22 cellular contexts compared by ENCODE assay signal in the genomic region with DNA sequence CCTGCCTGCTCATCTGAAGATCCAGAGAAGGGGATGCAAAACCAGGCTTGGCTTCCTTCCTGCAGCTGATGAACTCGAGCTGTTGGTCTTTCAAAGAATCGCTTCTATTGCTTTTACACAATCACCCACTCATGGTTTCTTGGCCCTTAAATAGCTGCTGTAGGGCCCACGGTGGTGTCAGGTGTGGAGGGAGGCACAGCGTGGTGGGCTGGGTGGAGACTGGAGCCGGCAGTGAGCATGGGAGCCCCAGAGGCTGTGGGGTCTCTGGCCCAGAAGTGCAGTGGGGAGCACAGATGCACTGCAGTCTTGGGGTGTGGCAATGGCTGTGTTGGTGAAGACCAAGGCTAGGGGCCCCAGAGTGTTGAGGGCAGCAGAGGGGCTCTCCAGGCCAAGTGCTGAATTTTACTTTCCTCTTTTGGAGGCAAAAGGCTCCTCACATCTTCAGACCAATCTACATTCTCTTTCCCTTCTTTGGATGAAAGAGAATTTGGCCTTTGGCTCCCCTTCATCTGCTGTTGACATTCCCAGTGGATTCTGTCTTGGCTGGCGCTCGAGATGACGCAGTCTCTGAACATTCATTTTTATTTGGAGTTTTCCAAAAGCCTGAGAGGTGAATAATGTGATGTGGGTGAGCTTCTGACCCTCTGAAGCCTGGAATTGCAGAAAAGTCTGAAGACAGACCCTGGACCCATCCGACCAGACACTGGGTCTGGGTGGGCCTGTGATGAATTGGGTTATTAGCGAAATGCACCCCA.
DNase-seq lines count a peak whose midpoint lies in the region; ATAC-seq and TF ChIP-seq lines count a peak whose summit lies in the region.
"Had no signal": no experiment of that assay in that cellular context is flagged by ENCODE, and none has a peak within 500 bp of the region (broad histone marks: within the 10 kb centered on the region; RNA-seq: fewer than 3 reads in every experiment).

No MANE protein-coding gene starts in this region.

- H2AFZ ChIP-seq in neuronal stem cell (ENCODE audit: low read length): no peak overlapping the region
- H2AFZ ChIP-seq: parathyroid adenoma had no signal

- H3K9ac ChIP-seq in neuronal stem cell (ENCODE audit: low read depth, low read length, poor library complexity): no peak overlapping the region
- H3K9ac ChIP-seq: parathyroid adenoma had no signal

- no peak overlapping the region for H2BK12ac ChIP-seq in neuronal stem cell (ENCODE audit: low read length)

- H2BK5ac ChIP-seq in neuronal stem cell (ENCODE audit: low read length): no peak overlapping the region

- intact Hi-C loops in left cardiac atrium (cut with DNase I) (no loop called here), psoas muscle (cut with DNase I) (no loop called here), vagina (cut with DNase I) (no loop called here), dorsolateral prefrontal cortex (cut with DNase I) (no loop called here), A673 (cut with micrococcal nuclease; ENCODE audit: unreplicated experiment) (no loop called here)

- H3K27me3 ChIP-seq in psoas muscle (ENCODE audit: insufficient read depth in 3 of 3, low read length in 2 of 3) (no peaks in the 10 kb centered on the region), vagina (no peaks in the 10 kb centered on the region), neuronal stem cell (ENCODE audit: control insufficient read depth in 3 of 3, insufficient read depth in 3 of 3, low read depth in 1 of 3, low read length in 3 of 3) (no peaks in the 10 kb centered on the region), dorsolateral prefrontal cortex (no peaks in the 10 kb centered on the region), A673 (replicated peaks; ENCODE audit: insufficient read depth, low read depth, low read length, poor library complexity) (peaks cover 29% of the 10 kb centered on the region)

- no peak overlapping the region for H4K8ac ChIP-seq in neuronal stem cell (ENCODE audit: low read depth, low read length)

- no peak overlapping the region for H3K18ac ChIP-seq in neuronal stem cell (ENCODE audit: low read length)

- H2AK5ac ChIP-seq in neuronal stem cell (ENCODE audit: low read depth, low read length): no peak overlapping the region

- H3K36me3 ChIP-seq in psoas muscle (ENCODE audit: insufficient read depth in 1 of 2, low read depth in 1 of 2): no peaks in the 10 kb centered on the region
- H3K36me3 ChIP-seq in vagina: no peaks in the 10 kb centered on the region
- H3K36me3 ChIP-seq in neuronal stem cell (replicated peaks in 1 of 2; ENCODE audit: control insufficient read depth in 2 of 2, insufficient read depth in 2 of 2, low read length in 2 of 2): no peaks in the 10 kb centered on the region
- H3K36me3 ChIP-seq in A673 (ENCODE audit: insufficient read depth, low read length, poor library complexity, severe bottlenecking): no peaks in the 10 kb centered on the region

- H3K4ac ChIP-seq in neuronal stem cell (ENCODE audit: low read length): no peak overlapping the region

- H3K23ac ChIP-seq in neuronal stem cell (ENCODE audit: low read depth, low read length, poor library complexity): no peak overlapping the region

- H3K14ac ChIP-seq in neuronal stem cell (ENCODE audit: low read length): no peak overlapping the region

- H3K4me1 Mint-ChIP-seq in endothelial cell (ENCODE audit: unreplicated experiment): peaks cover 35% of the 10 kb centered on the region

- no TSS peak for BruUV-seq in A673 (replicated peaks; lab: Mats Ljungman, UMichigan)

- H3K9me3 ChIP-seq in psoas muscle (no peaks in the 10 kb centered on the region), vagina (no peaks in the 10 kb centered on the region), neuronal stem cell (replicated peaks in 1 of 2; ENCODE audit: control insufficient read depth in 2 of 2, insufficient read depth in 1 of 2, low read depth in 1 of 2, low read length in 2 of 2) (peaks cover 0 to under 1% of the 10 kb centered on the region in 2 donors), A673 (ENCODE audit: low read depth, low read length, poor library complexity, severe bottlenecking) (no peaks in the 10 kb centered on the region)

- no peak for TF ChIP-seq POLR2A in vagina (IDR thresholded peaks at IDR 0.05)

- 74 to 79% (median 74%) methylated on average over 10 of the region's 10 CpGs for WGBS in psoas muscle, 3 donors
- WGBS in neuronal stem cell (ENCODE audit: extremely low coverage in 2 of 2, insufficient read length in 2 of 2, insufficient replicate concordance in 1 of 2), 2 donors: no CpG with 5 or more reads among the region's 10 CpGs

- H3K4me1 ChIP-seq in psoas muscle (no peaks in the 10 kb centered on the region), vagina (peaks cover 4% of the 10 kb centered on the region), neuronal stem cell (ENCODE audit: control insufficient read depth in 2 of 2, insufficient read depth in 1 of 2, low read depth in 1 of 2, low read length in 2 of 2) (peaks cover 2 to 7% of the 10 kb centered on the region in 2 donors), A673 (ENCODE audit: insufficient read depth, low read length, poor library complexity, severe bottlenecking) (no peaks in the 10 kb centered on the region)
- H3K4me1 ChIP-seq: parathyroid adenoma had no signal

- CTCF ChIA-PET in A673 (lab: Charles Lee): no interaction called here

- no peak overlapping the region for H3K4me3 Mint-ChIP-seq in endothelial cell (ENCODE audit: unreplicated experiment)
- H3K4me3 Mint-ChIP-seq: activated naive CD4-positive, alpha-beta T cell treated with anti-CD3 and anti-CD28 coated beads for 36 hours; activated T-cell treated with anti-CD3 and anti-CD28 coated beads, Interleukin-2, amount 50 U/mL, for 4 hours; CD4-positive, alpha-beta T cell; T-helper 1 cell treated with Interleukin-12 subunit alpha and Interleukin-12 subunit beta and Interleukin-4 antibody, amounts not matched to agents 30 μg/mL and 1 μg/mL, for 36 hours had no signal

- H3K36me3 Mint-ChIP-seq in endothelial cell (ENCODE audit: low read depth, unreplicated experiment): peaks cover 30% of the 10 kb centered on the region

- peak overlapping the region; percentile 7 for H3K27ac Mint-ChIP-seq in endothelial cell (ENCODE audit: unreplicated experiment)
- H3K27ac Mint-ChIP-seq: activated naive CD4-positive, alpha-beta T cell treated with anti-CD3 and anti-CD28 coated beads for 36 hours; CD4-positive, alpha-beta T cell; IgD-negative memory B cell; T-helper 1 cell treated with Interleukin-12 subunit alpha and Interleukin-12 subunit beta and Interleukin-4 antibody, amounts not matched to agents 30 μg/mL and 1 μg/mL, for 36 hours had no signal

- peaks cover 17% of the 10 kb centered on the region for H3K27me3 Mint-ChIP-seq in endothelial cell (ENCODE audit: unreplicated experiment)

- no peak overlapping the region for H3K4me2 ChIP-seq in neuronal stem cell (ENCODE audit: insufficient read depth, low read length, poor library complexity, severe bottlenecking)

- TF ChIP-seq CTCF in endothelial cell (IDR thresholded peaks at IDR 0.05; ENCODE audit: unreplicated experiment) (no peak), psoas muscle (IDR thresholded peaks at IDR 0.05) (no peak), vagina (IDR thresholded peaks at IDR 0.05) (no peak), dorsolateral prefrontal cortex (IDR thresholded peaks at IDR 0.05 in 54 of 56, conservative IDR thresholded peaks at IDR 0.05 in 2 of 56; ENCODE audit: low read depth in 1 of 56, partially characterized antibody in 56 of 56) (no peak), A673 (conservative IDR thresholded peaks at IDR 0.05; ENCODE audit: low read depth, low read length) (no peak)

- no peak overlapping the region for H3K4me3 ChIP-seq in psoas muscle
- H3K4me3 ChIP-seq in vagina: no peak overlapping the region
- H3K4me3 ChIP-seq in neuronal stem cell (ENCODE audit: low read length in 2 of 2): no peak overlapping the region
- no peak overlapping the region for H3K4me3 ChIP-seq in dorsolateral prefrontal cortex
- H3K4me3 ChIP-seq in A673 (ENCODE audit: low read depth, low read length, poor library complexity, severe bottlenecking): no peak overlapping the region
- H3K4me3 ChIP-seq: SK-N-MC had no signal

- ATAC-seq in left cardiac atrium (peak; percentile 49 to 51), psoas muscle (no peak)
- ATAC-seq: activated T-cell treated with anti-CD3 and anti-CD28 coated beads, Interleukin-2, amount 50 U/mL, for 4 hours had no signal

- H2BK15ac ChIP-seq in neuronal stem cell (ENCODE audit: low read length): no peak overlapping the region

- POLR2A ChIA-PET in A673 (lab: Charles Lee; ENCODE audit: low non-redundant PET): no interaction called here

- H3K79me1 ChIP-seq in neuronal stem cell (ENCODE audit: low read depth, low read length): no peaks in the 10 kb centered on the region

- no peak overlapping the region for H2BK120ac ChIP-seq in neuronal stem cell (ENCODE audit: low read depth, low read length)

- H3K27ac ChIP-seq in psoas muscle (no peak overlapping the region), vagina (peak overlapping the region; percentile 49), neuronal stem cell (replicated peaks; ENCODE audit: low read length) (no peak overlapping the region), dorsolateral prefrontal cortex (peak overlapping the region in 10 of 59 donors; percentile 5 to 57 (median 26)), A673 (ENCODE audit: low read depth, low read length, poor library complexity, severe bottlenecking) (no peak overlapping the region)
- H3K27ac ChIP-seq: parathyroid adenoma, SK-N-MC had no signal

- no peak overlapping the region for H4K91ac ChIP-seq in neuronal stem cell (ENCODE audit: low read depth, low read length, poor library complexity)

- no peaks in the 10 kb centered on the region for H3K9me3 Mint-ChIP-seq in endothelial cell (ENCODE audit: unreplicated experiment)
- H3K9me3 Mint-ChIP-seq: activated naive CD4-positive, alpha-beta T cell treated with anti-CD3 and anti-CD28 coated beads for 36 hours; activated T-cell treated with anti-CD3 and anti-CD28 coated beads, Interleukin-2, amount 50 U/mL, for 4 hours; CD4-positive, alpha-beta T cell; T-helper 1 cell treated with Interleukin-12 subunit alpha and Interleukin-12 subunit beta and Interleukin-4 antibody, amounts not matched to agents 30 μg/mL and 1 μg/mL, for 36 hours had no signal

- DNase-seq in endothelial cell (ENCODE audit: low spot score) (no peak), left cardiac atrium (no peak), psoas muscle (peak; percentile 55 to 74), vagina (ENCODE audit: extremely low spot score in 2 of 2) (peak in 1 of 2 donors; percentile 74), neuronal stem cell (ENCODE audit: low spot score) (no peak), dorsolateral prefrontal cortex (no peak), A673 (ENCODE audit: low spot score) (no peak)
- DNase-seq: activated CD4-positive, alpha-beta T cell treated with anti-CD3 and anti-CD28 coated beads for 4 hours; activated naive CD4-positive, alpha-beta T cell treated with anti-CD3 and anti-CD28 coated beads for 36 hours; activated T-cell treated with anti-CD3 and anti-CD28 coated beads, Interleukin-2, amount 50 U/mL, for 4 hours; caudate nucleus; CD4-positive, alpha-beta T cell; hypothalamus; NCI-H1092 treated with DMSO at 0.1 percent for 48 hours; NCI-H2029; NCI-H69; stimulated activated CD8-positive, alpha-beta memory T cell treated with anti-CD3 and anti-CD28 coated beads, Interleukin-4, amount 100 ng/mL, for 48 hours; substantia nigra had no signal

Comparison
In these comparisons a context has a peak if more than half of its experiments do, and no peak if none do; other contexts are left out.
1. DNase-seq: peak in psoas muscle (2 of 2); none in endothelial cell (single experiment), left cardiac atrium (single experiment), neuronal stem cell (single experiment), dorsolateral prefrontal cortex (0 of 10) and A673 (single experiment).
2. ATAC-seq: peak in left cardiac atrium (2 of 2); none in psoas muscle (0 of 4).